ENCODE assay signal across 1 cellular context in genomic region chr2:151557883-151558282, GRCh38.
A peak's percentile ranks its signal among the peaks of the same experiment; 100 is the strongest.
TF ChIP-seq lines count a peak whose summit lies in the region.
"Not testable (repeated sequence)": the region's sequence is repeated elsewhere in the genome, so short reads cannot be mapped to it uniquely, and the experiment has no call there.

No MANE protein-coding gene starts in this region.

TF ChIP-seq in K562, 482 proteins besides CTCF, POLR2A, EP300 and RAD21 (continued from another document):
- TF ChIP-seq GATA2 (CRISPR knock-in tag; IDR thresholded peaks at IDR 0.05): peak; percentile 48; the same call in 1 of the 2 replicates
- peak; percentile 37; the same call in 1 of the 2 replicates for TF ChIP-seq ATF3 (IDR thresholded peaks at IDR 0.05)
- TF ChIP-seq ATF3 (CRISPR knock-in tag; conservative IDR thresholded peaks at IDR 0.05): not testable (repeated sequence)
- 0 out of 2 replicates have a peak, but pooled peaks have one; percentile 30 for TF ChIP-seq GTF2E2 (tag; IDR thresholded peaks at IDR 0.05)
- TF ChIP-seq SMARCA4 (IDR thresholded peaks at IDR 0.05): peak; percentile 82; the same call in 1 of the 2 replicates
- TF ChIP-seq ZNF589 (CRISPR knock-in tag; IDR thresholded peaks at IDR 0.05; ENCODE audit: low read depth): peak; percentile 71; the same call in 1 of the 2 replicates
- TF ChIP-seq ARID1B (IDR thresholded peaks at IDR 0.05): peak; percentile 72
- TF ChIP-seq RCOR1 (IDR thresholded peaks at IDR 0.05; ENCODE audit: borderline replicate concordance in 1 of 2, low read depth in 2 of 2, low read length in 2 of 2): peak in 1 of 2 experiments; percentile 42; a peak in 1 of 4 replicates
- peak; percentile 75; the same call in 1 of the 2 replicates for TF ChIP-seq LEF1 (IDR thresholded peaks at IDR 0.05)
- TF ChIP-seq SPI1 (IDR thresholded peaks at IDR 0.05; ENCODE audit: borderline replicate concordance, low read depth, low read length): peak; percentile 73
- peak; percentile 63 to 78; a peak in 2 of 4 replicates for TF ChIP-seq TRIM24 (IDR thresholded peaks at IDR 0.05)
- TF ChIP-seq ATF7 (IDR thresholded peaks at IDR 0.05): peak; percentile 74
- 0 out of 4 replicates have a peak, but pooled peaks of 1 of the 2 experiments have one; percentile 14 for TF ChIP-seq ZNF639 (CRISPR knock-in tag; conservative IDR thresholded peaks at IDR 0.05 in 1 of 2, IDR thresholded peaks at IDR 0.05 in 1 of 2)
- 0 out of 2 replicates have a peak, but pooled peaks have one; percentile 21 for TF ChIP-seq FOSL1 (tag; conservative IDR thresholded peaks at IDR 0.05)
- peak; percentile 52; the same call in 1 of the 2 replicates for TF ChIP-seq NCOA1 (IDR thresholded peaks at IDR 0.05; ENCODE audit: low read depth)
- TF ChIP-seq MTA3 (IDR thresholded peaks at IDR 0.05; ENCODE audit: borderline replicate concordance): peak; percentile 44; the same call in 1 of the 2 replicates
- TF ChIP-seq SOX6 (IDR thresholded peaks at IDR 0.05): peak; percentile 77
- TF ChIP-seq DPF2 (IDR thresholded peaks at IDR 0.05): 0 out of 2 replicates have a peak, but pooled peaks have one; percentile 26
- 0 out of 2 replicates have a peak, but pooled peaks have one; percentile 17 for TF ChIP-seq HES1 (IDR thresholded peaks at IDR 0.05; ENCODE audit: low read depth)
- 0 out of 2 replicates have a peak, but pooled peaks have one; percentile 27 for TF ChIP-seq RNF219 (CRISPR knock-in tag; IDR thresholded peaks at IDR 0.05)
- peak; percentile 70 for TF ChIP-seq CTBP1 (IDR thresholded peaks at IDR 0.05; ENCODE audit: borderline replicate concordance)
- peak; percentile 91; the same call in 1 of the 2 replicates for TF ChIP-seq SMARCE1 (IDR thresholded peaks at IDR 0.05)
- TF ChIP-seq POLR2H (tag; IDR thresholded peaks at IDR 0.05; ENCODE audit: low read depth): peak; percentile 24; the same call in 1 of the 2 replicates
- peak; percentile 42 for TF ChIP-seq TCF3 (CRISPR knock-in tag; IDR thresholded peaks at IDR 0.05)
